In genomic region chr12:102741196-102741595, GRCh38 we compare ENCODE assay signal across 29 cellular contexts.
"Had no signal": no experiment of that assay in that cellular context is flagged by ENCODE, and none has a peak within 500 bp of the region (broad histone marks: within the 10 kb centered on the region; RNA-seq: fewer than 3 reads in every experiment).

No MANE protein-coding gene starts in this region.

- H3K4me1 ChIP-seq: ascending aorta had no signal

- FAIRE-seq: bronchial epithelial cell, TTC549 had no signal

- H3K27me3 ChIP-seq: ascending aorta, cardiac muscle cell had no signal

- H3K9me3 ChIP-seq: ascending aorta had no signal

- H3K36me3 ChIP-seq: ascending aorta, cardiac muscle cell had no signal

- DNase-seq: activated B cell treated with CpG ODN at 0.5 μM for 24 hours; activated CD4-positive, alpha-beta memory T cell treated with anti-CD3 and anti-CD28 coated beads for 36 hours; activated CD4-positive, alpha-beta T cell treated with anti-CD3 and anti-CD28 coated beads for 4 hours; activated CD4-positive, alpha-beta T cell treated with anti-CD3 and anti-CD28 coated beads, Interleukin-2, amount 10 ng/mL, durations not matched to agents 24 days and 14 days; activated CD4-positive, alpha-beta T cell treated with anti-CD3 and anti-CD28 coated beads, Interleukin-2, amount 50 U/mL, for 1 hour; activated CD4-positive, alpha-beta T cell treated with anti-CD3 and anti-CD28 coated beads, Interleukin-2, amount 50 U/mL, for 4 hours; activated CD4-positive, CD25-positive, alpha-beta regulatory T cell treated with anti-CD3 and anti-CD28 coated beads, Interleukin-2, amount 50 U/mL, for 72 hours; activated CD8-positive, alpha-beta memory T cell treated with anti-CD3 and anti-CD28 coated beads, Interleukin-2, amount 50 U/mL, for 4 hours; activated CD8-positive, alpha-beta T cell treated with anti-CD3 and anti-CD28 coated beads for 36 hours; activated effector memory CD4-positive, alpha-beta T cell treated with anti-CD3 and anti-CD28 coated beads, Interleukin-2, amount 50 U/mL, for 16 hours; activated gamma-delta T cell treated with Interleukin-2 at 50 U/mL for 16 hours; activated naive CD4-positive, alpha-beta T cell; activated naive CD4-positive, alpha-beta T cell treated with anti-CD3 and anti-CD28 coated beads for 36 hours; activated naive CD4-positive, alpha-beta T cell treated with anti-CD3 and anti-CD28 coated beads, Interleukin-2, amount 50 U/mL, for 16 hours; activated naive CD8-positive, alpha-beta T cell treated with anti-CD3 and anti-CD28 coated beads for 36 hours; activated T-cell treated with anti-CD3 and anti-CD28 coated beads for 4 hours; activated T-cell treated with anti-CD3 and anti-CD28 coated beads, Interleukin-2, amount 50 U/mL, for 1 hour; activated T-cell treated with anti-CD3 and anti-CD28 coated beads, Interleukin-2, amount 50 U/mL, for 4 hours; activated T-cell treated with anti-CD3 and anti-CD28 coated beads, Interleukin-2, amount 50 U/mL, for 72 hours; caudate nucleus; cerebellar nuclear complex; T-helper 9 cell had no signal

- ATAC-seq: activated CD8-positive, alpha-beta T cell treated with anti-CD3 and anti-CD28 coated beads for 36 hours; activated naive CD4-positive, alpha-beta T cell treated with anti-CD3 and anti-CD28 coated beads, Interleukin-2, amount 50 U/mL, for 72 hours; activated T-cell treated with anti-CD3 and anti-CD28 coated beads, Interleukin-2, amount 50 U/mL, for 4 hours; activated T-cell treated with anti-CD3 and anti-CD28 coated beads, Interleukin-2, amount 50 U/mL, for 72 hours; activated T-helper 17 cell treated with anti-CD3 and anti-CD28 coated beads, Interleukin-2, amount 50 U/mL, for 72 hours had no signal

- H3K4me3 ChIP-seq: ascending aorta, cardiac muscle cell had no signal

- H3K27ac ChIP-seq: ascending aorta, cardiac muscle cell, VCaP had no signal
